In genomic region chr2:47512581-47513083, GRCh38 we compare ENCODE assay signal across 12 cellular contexts. TPM values are rescaled to one million over a fixed set of nuclear protein-coding genes. Genes with fewer than 3 reads are reported as not detected.
DNase-seq lines count a peak whose midpoint lies in the region; TF ChIP-seq lines count a peak whose summit lies in the region.
"Had no signal": no experiment of that assay in that cellular context is flagged by ENCODE, and none has a peak within 500 bp of the region (broad histone marks: within the 10 kb centered on the region; RNA-seq: fewer than 3 reads in every experiment).

No MANE protein-coding gene starts in this region.

- H3K36me3 ChIP-seq in PC-9 (ENCODE audit: low read depth) (no peaks in the 10 kb centered on the region), fibroblast of lung (ENCODE audit: control insufficient read depth, insufficient read depth, low read length) (no peaks in the 10 kb centered on the region)
- H3K36me3 ChIP-seq: thyroid gland had no signal

- intact Hi-C loops in PC-9 (cut with micrococcal nuclease; ENCODE audit: unreplicated experiment), result no loop called here

- BruUV-seq in PC-9 (replicated peaks; lab: Mats Ljungman, UMichigan), result no TSS peak

- H3K9me3 ChIP-seq in PC-9 (ENCODE audit: insufficient read depth, low read depth), result no peaks in the 10 kb centered on the region
- no peaks in the 10 kb centered on the region for H3K9me3 ChIP-seq in fibroblast of lung (ENCODE audit: control insufficient read depth, insufficient read depth, low read depth, low read length)
- H3K9me3 ChIP-seq: thyroid gland had no signal

- H3K27ac Mint-ChIP-seq in activated CD4-positive, alpha-beta memory T cell treated with anti-CD3 and anti-CD28 coated beads, Interleukin-2, amount 10 ng/mL, durations not matched to agents 7 days and 5 days, result no peak overlapping the region
- H3K27ac Mint-ChIP-seq in activated T-cell treated with anti-CD3 and anti-CD28 coated beads, Interleukin-2, amount 50 U/mL, for 24 hours, result no peak overlapping the region
- H3K27ac Mint-ChIP-seq: brain, progenitor cell of endocrine pancreas had no signal

- H3K4me3 ChIP-seq in PC-9 (no peak overlapping the region), fibroblast of lung (replicated peaks in 1 of 4; ENCODE audit: control extremely low read depth in 1 of 4, insufficient read depth in 1 of 4, low read depth in 3 of 4, low read length in 4 of 4) (no peak overlapping the region)
- H3K4me3 ChIP-seq: thyroid gland had no signal

- H3K4me2 ChIP-seq in PC-9 (peak overlapping the region; percentile 15; the same call in 1 of the 2 replicates), fibroblast of lung (ENCODE audit: extremely low read depth, insufficient read depth, low read length) (no peak overlapping the region)

- H2AFZ ChIP-seq in PC-9 (peak overlapping the region; percentile 77), fibroblast of lung (ENCODE audit: low read length) (peak overlapping the region; percentile 43)

- H3K27ac ChIP-seq in PC-9, result no peak overlapping the region
- no peak overlapping the region for H3K27ac ChIP-seq in fibroblast of lung (ENCODE audit: insufficient read depth, low read length)
- H3K27ac ChIP-seq: thyroid gland had no signal

- POLR2A ChIA-PET in PC-9 (lab: Charles Lee; ENCODE audit: unreplicated experiment), result no interaction called here
- POLR2A ChIA-PET in activated CD4-positive, alpha-beta memory T cell treated with anti-CD3 and anti-CD28 coated beads, Interleukin-2, amount 10 ng/mL, durations not matched to agents 7 days and 5 days (lab: Charles Lee), result no interaction called here

- CTCF ChIA-PET in PC-9 (lab: Charles Lee), result no interaction called here
- CTCF ChIA-PET in activated CD4-positive, alpha-beta memory T cell treated with anti-CD3 and anti-CD28 coated beads, Interleukin-2, amount 10 ng/mL, durations not matched to agents 7 days and 5 days (lab: Charles Lee), result no interaction called here

- peaks cover 19% of the 10 kb centered on the region for H3K4me1 Mint-ChIP-seq in activated CD4-positive, alpha-beta memory T cell treated with anti-CD3 and anti-CD28 coated beads, Interleukin-2, amount 10 ng/mL, durations not matched to agents 7 days and 5 days
- H3K4me1 Mint-ChIP-seq in activated T-cell treated with anti-CD3 and anti-CD28 coated beads, Interleukin-2, amount 50 U/mL, for 24 hours (ENCODE audit: low read depth), result peaks cover 2% of the 10 kb centered on the region

- no peak overlapping the region for H3K4me3 Mint-ChIP-seq in activated CD4-positive, alpha-beta memory T cell treated with anti-CD3 and anti-CD28 coated beads, Interleukin-2, amount 10 ng/mL, durations not matched to agents 7 days and 5 days
- no peak overlapping the region for H3K4me3 Mint-ChIP-seq in activated T-cell treated with anti-CD3 and anti-CD28 coated beads, Interleukin-2, amount 50 U/mL, for 24 hours
- H3K4me3 Mint-ChIP-seq: brain had no signal

- no peaks in the 10 kb centered on the region for H3K9me3 Mint-ChIP-seq in activated CD4-positive, alpha-beta memory T cell treated with anti-CD3 and anti-CD28 coated beads, Interleukin-2, amount 10 ng/mL, durations not matched to agents 7 days and 5 days
- no peaks in the 10 kb centered on the region for H3K9me3 Mint-ChIP-seq in activated T-cell treated with anti-CD3 and anti-CD28 coated beads, Interleukin-2, amount 50 U/mL, for 24 hours
- H3K9me3 Mint-ChIP-seq: brain had no signal

- H3K9me2 ChIP-seq in PC-9 (ENCODE audit: insufficient read depth), result no peaks in the 10 kb centered on the region

- peaks cover 5% of the 10 kb centered on the region for H3K36me3 Mint-ChIP-seq in activated CD4-positive, alpha-beta memory T cell treated with anti-CD3 and anti-CD28 coated beads, Interleukin-2, amount 10 ng/mL, durations not matched to agents 7 days and 5 days (ENCODE audit: low read depth)
- no peaks in the 10 kb centered on the region for H3K36me3 Mint-ChIP-seq in activated T-cell treated with anti-CD3 and anti-CD28 coated beads, Interleukin-2, amount 50 U/mL, for 24 hours (ENCODE audit: low read depth)

- no peak for TF ChIP-seq CTCF in PC-9 (conservative IDR thresholded peaks at IDR 0.05)
- TF ChIP-seq CTCF in fibroblast of lung (conservative IDR thresholded peaks at IDR 0.05 in 1 of 2, IDR thresholded peaks at IDR 0.05 in 1 of 2; ENCODE audit: low read depth in 1 of 2, low read length in 2 of 2), result no peak

- H3F3A ChIP-seq in PC-9 (ENCODE audit: insufficient read depth, low read depth), result no peaks in the 10 kb centered on the region

- H3K79me2 ChIP-seq in PC-9 (ENCODE audit: low read depth) (no peaks in the 10 kb centered on the region), fibroblast of lung (ENCODE audit: control insufficient read depth, insufficient read depth, low read length) (no peaks in the 10 kb centered on the region)

- DNase-seq in COR-L47 (lab: John Stamatoyannopoulos, UW) (peak; percentile 53), HCEC 1CT (peak; percentile 51), PC-9 (peak in 1 of 2 experiments; percentile 56), fibroblast of lung (ENCODE audit: low read depth in 2 of 2) (peak in 1 of 2 donors; percentile 43), NOMO-1 treated with dmso at 0.1 percent for 144 hours (lab: John Stamatoyannopoulos, UW; ENCODE audit: unreplicated experiment) (no peak)
- no peak for DNase-seq in activated CD4-positive, alpha-beta memory T cell treated with anti-CD3 and anti-CD28 coated beads, Interleukin-2, amount 10 ng/mL, durations not matched to agents 7 days and 5 days
- no peak for DNase-seq in activated CD4-positive, CD25-positive, alpha-beta regulatory T cell (lab: John Stamatoyannopoulos, UW)
- no peak for DNase-seq in activated T-cell treated with anti-CD3 and anti-CD28 coated beads, Interleukin-2, amount 50 U/mL, for 24 hours
- DNase-seq: activated T-cell treated with anti-CD3 and anti-CD28 coated beads for 4 hours, thyroid gland had no signal

- no peak overlapping the region for H3K9ac ChIP-seq in fibroblast of lung (ENCODE audit: insufficient read depth, low read length)

- H3K4me1 ChIP-seq in PC-9 (replicated peaks; ENCODE audit: insufficient read depth), result no peaks in the 10 kb centered on the region
- no peaks in the 10 kb centered on the region for H3K4me1 ChIP-seq in fibroblast of lung (ENCODE audit: control insufficient read depth, extremely low read depth, insufficient read depth, low read length)
- H3K4me1 ChIP-seq: thyroid gland had no signal

- H3K27me3 ChIP-seq in PC-9 (ENCODE audit: insufficient read depth, low read depth) (0 out of 2 replicates have a peak, but pooled peaks cover 3% of the 10 kb centered on the region), fibroblast of lung (ENCODE audit: control insufficient read depth, insufficient read depth, low read length) (peaks cover 9% of the 10 kb centered on the region)
- H3K27me3 ChIP-seq: thyroid gland had no signal

- H4K20me1 ChIP-seq in PC-9 (ENCODE audit: insufficient read depth) (no peaks in the 10 kb centered on the region), fibroblast of lung (ENCODE audit: control insufficient read depth, extremely low read depth, insufficient read depth, low read length) (no peaks in the 10 kb centered on the region)

- H3K27me3 Mint-ChIP-seq in activated CD4-positive, alpha-beta memory T cell treated with anti-CD3 and anti-CD28 coated beads, Interleukin-2, amount 10 ng/mL, durations not matched to agents 7 days and 5 days, result no peaks in the 10 kb centered on the region
- no peaks in the 10 kb centered on the region for H3K27me3 Mint-ChIP-seq in activated T-cell treated with anti-CD3 and anti-CD28 coated beads, Interleukin-2, amount 50 U/mL, for 24 hours
- H3K27me3 Mint-ChIP-seq: progenitor cell of endocrine pancreas had no signal

RNA-seq across cellular contexts. Expression of gene KCNK12, which starts 58.2 kb away (rescaled TPM):
- total RNA-seq in PC-9 (2021) (not detected in 2 replicates), fibroblast of lung (under 0.01 and 0.26 TPM in 2 replicates)
- polyA plus RNA-seq in fibroblast of lung, result 0.01 TPM in 1 of 2 replicates, not detected in the other
- not detected in 2 replicates for polyA plus RNA-seq in fibroblast of lung (2012)
- polyA minus RNA-seq in fibroblast of lung (ENCODE audit: low replicate concordance), result not detected in 2 replicates
- under 1 TPM; 0.25 to 0.28 TPM for total RNA-seq in activated CD4-positive, alpha-beta memory T cell treated with anti-CD3 and anti-CD28 coated beads, Interleukin-2, amount 10 ng/mL, durations not matched to agents 7 days and 5 days
- total RNA-seq: progenitor cell of endocrine pancreas had no signal

Comparison
In these comparisons a context has a peak if more than half of its experiments do, and no peak if none do; other contexts are left out.
1. DNase-seq: peak in COR-L47 (single experiment) and HCEC 1CT (single experiment); none in activated CD4-positive, alpha-beta memory T cell treated with anti-CD3 and anti-CD28 coated beads, Interleukin-2, amount 10 ng/mL, durations not matched to agents 7 days and 5 days (single experiment), activated CD4-positive, CD25-positive, alpha-beta regulatory T cell (0 of 4), activated T-cell treated with anti-CD3 and anti-CD28 coated beads, Interleukin-2, amount 50 U/mL, for 24 hours (single experiment) and NOMO-1 treated with dmso at 0.1 percent for 144 hours (single experiment).